8 cellular contexts compared by ENCODE assay signal in genomic region chr6:87832025-87832825, GRCh38.
A peak's percentile ranks its signal among the peaks of the same experiment; 100 is the strongest.
DNase-seq lines count a peak whose midpoint lies in the region; ATAC-seq and TF ChIP-seq lines count a peak whose summit lies in the region.

No MANE protein-coding gene starts in this region.

- 0 to 1% methylated on average over 6 of the region's 6 CpGs for WGBS in body of pancreas, 2 donors
- 2 to 7% methylated on average over 5 to 6 of the region's 6 CpGs for WGBS in transverse colon (ENCODE audit: low coverage in 1 of 2), 2 donors

- ATAC-seq in GM18909 (IDR thresholded peaks at IDR 0.05; ENCODE audit: poor library complexity, unreplicated experiment), result peak; percentile 70
- peak; percentile 71 for ATAC-seq in HG03196 (IDR thresholded peaks at IDR 0.05; ENCODE audit: unreplicated experiment)
- ATAC-seq in body of pancreas, result no peak

- peak overlapping the region in 1 of 2 donors; percentile 3 for H3K4me3 ChIP-seq in body of pancreas
- H3K4me3 ChIP-seq in transverse colon, result peak overlapping the region in 3 of 4 donors; percentile 32 to 46 (median 42)

- intact Hi-C loops in body of pancreas (cut with DNase I), result no loop called here
- intact Hi-C loops in transverse colon (cut with DNase I; ENCODE audit: low total_unique reads), result loop anchor here (10.0 kb wide), 1 partner anchor 663 kb away; no protein-coding TSS in a partner anchor

- peak; percentile 29 for DNase-seq in COR-L47 (lab: John Stamatoyannopoulos, UW)
- DNase-seq in NCI-H69 (lab: John Stamatoyannopoulos, UW), result peak; percentile 97
- no peak for DNase-seq in body of pancreas
- peak; percentile 43 to 46 for DNase-seq in lung microvascular endothelial cell (ENCODE audit: low read depth in 2 of 2)
- no peak for DNase-seq in transverse colon
- no peak for DNase-seq in D341Med (ENCODE audit: low spot score)

- peak in 6 of 7 experiments; percentile 24 to 40 (median 31) for TF ChIP-seq CTCF in body of pancreas (IDR thresholded peaks at IDR 0.05)
- TF ChIP-seq CTCF in transverse colon (IDR thresholded peaks at IDR 0.05), result peak; percentile 41 to 47 (median 44)

- in situ Hi-C loops in transverse colon (cut with MboI; ENCODE audit: low pct_ligation_motif_present in 1 of 4, low pct_unique_long_range_greater_than_20kb in 1 of 4, low sequenced_read_pairs in 3 of 4), result loop anchor here in 1 of 4 donors (25.0 kb wide), 1 partner anchor 955 kb away; no protein-coding TSS in a partner anchor

- H3K9me3 ChIP-seq in body of pancreas (no peaks in the 10 kb centered on the region), transverse colon (no peaks in the 10 kb centered on the region)

- TF ChIP-seq POLR2A in body of pancreas (IDR thresholded peaks at IDR 0.05) (no peak), transverse colon (IDR thresholded peaks at IDR 0.05) (no peak)

- H3K4me1 ChIP-seq in body of pancreas, result no peaks in the 10 kb centered on the region
- peaks cover 0 to 23% (median 4%) of the 10 kb centered on the region in 4 donors for H3K4me1 ChIP-seq in transverse colon

- TF ChIP-seq EP300 in transverse colon (IDR thresholded peaks at IDR 0.05; ENCODE audit: low read depth), result no peak

- H3K27me3 ChIP-seq in body of pancreas (no peaks in the 10 kb centered on the region), transverse colon (no peaks in the 10 kb centered on the region)

- H3K27ac ChIP-seq in body of pancreas, result peak overlapping the region in 2 of 4 donors; percentile 16 to 46
- peak overlapping the region; percentile 16 to 74 (median 42) for H3K27ac ChIP-seq in transverse colon

- H3K36me3 ChIP-seq in body of pancreas (replicated peaks in 1 of 2; ENCODE audit: insufficient read depth in 1 of 2, low read depth in 2 of 2) (no peaks in the 10 kb centered on the region), transverse colon (no peaks in the 10 kb centered on the region)

Comparison
In these comparisons a context has a peak if more than half of its experiments do, and no peak if none do; other contexts are left out.
1. DNase-seq: peak in COR-L47 (single experiment), NCI-H69 (single experiment) and lung microvascular endothelial cell (2 of 2); none in body of pancreas (0 of 4), transverse colon (single experiment) and D341Med (single experiment).